In genomic region chr16:30524575-30525571, GRCh38 we compare ENCODE assay signal across 1 cellular context.
A peak's percentile ranks its signal among the peaks of the same experiment; 100 is the strongest.
TF ChIP-seq lines count a peak whose summit lies in the region.

No MANE protein-coding gene starts in this region.

TF ChIP-seq in HepG2, 621 proteins besides CTCF, POLR2A, EP300 and RAD21 (continued from another document):
- TF ChIP-seq ZNF362 (CRISPR knock-in tag; IDR thresholded peaks at IDR 0.05; ENCODE audit: borderline replicate concordance) = no peak
- TF ChIP-seq HNRNPL (IDR thresholded peaks at IDR 0.05; ENCODE audit: low read depth, low read length) = 0 out of 2 replicates have a peak, but pooled peaks have one; percentile 9
- TF ChIP-seq RBM39 (IDR thresholded peaks at IDR 0.05; ENCODE audit: low read depth, low read length, poor library complexity, severe bottlenecking) = peak; percentile 17
- TF ChIP-seq MAX (IDR thresholded peaks at IDR 0.05) = 0 out of 2 replicates have a peak, but pooled peaks have one; percentile 16
- TF ChIP-seq AGO2 (optimal IDR thresholded peaks at IDR 0.05; ENCODE audit: low read depth, low read length) = peak; percentile 94
- TF ChIP-seq ETV5 (CRISPR knock-in tag; IDR thresholded peaks at IDR 0.05; ENCODE audit: borderline replicate concordance) = 0 out of 2 replicates have a peak, but pooled peaks have one; percentile 19
